ENCODE assay signal across 1 cellular context in the genomic region with DNA sequence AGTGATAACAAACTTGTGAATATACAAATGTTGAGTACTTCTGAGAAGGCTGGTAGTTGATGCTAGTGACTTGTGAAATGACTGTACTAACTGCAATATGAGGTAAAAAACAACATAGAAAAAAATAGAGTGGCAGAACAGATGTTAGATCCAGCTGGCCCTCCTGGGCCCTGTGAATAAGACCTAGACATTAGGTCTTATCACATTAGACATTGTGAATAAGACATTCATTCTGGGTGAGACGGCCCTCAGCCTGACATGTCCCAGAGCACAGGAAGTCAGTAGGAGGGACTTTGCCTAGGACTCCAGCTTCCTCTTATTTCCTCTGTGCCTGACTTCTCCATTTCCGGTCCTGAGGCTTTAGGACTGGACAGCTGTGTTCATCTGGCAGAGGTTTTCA.
A peak's percentile ranks its signal among the peaks of the same experiment; 100 is the strongest.
TF ChIP-seq lines count a peak whose summit lies in the region.

No MANE protein-coding gene starts in this region.

TF ChIP-seq in GM12878, 131 proteins besides CTCF, POLR2A, EP300 and RAD21:
- TF ChIP-seq EED (IDR thresholded peaks at IDR 0.05; ENCODE audit: low read depth) (peak; percentile 85), TAF1 (IDR thresholded peaks at IDR 0.05; ENCODE audit: borderline replicate concordance, low read depth, low read length) (no peak), ZBTB40 (IDR thresholded peaks at IDR 0.05; ENCODE audit: borderline replicate concordance) (peak; percentile 71; the same call in 1 of the 2 replicates), TCF7 (IDR thresholded peaks at IDR 0.05; ENCODE audit: borderline replicate concordance) (no peak), ETV6 (conservative IDR thresholded peaks at IDR 0.05 in 1 of 2, IDR thresholded peaks at IDR 0.05 in 1 of 2; ENCODE audit: borderline replicate concordance in 1 of 2, low read depth in 1 of 2) (peak in 1 of 2 experiments; percentile 69; a peak in 1 of 4 replicates), JUNB (IDR thresholded peaks at IDR 0.05) (peak; percentile 88), IRF4 (IDR thresholded peaks at IDR 0.05; ENCODE audit: low read depth, low read length) (peak; percentile 61; the same call in 1 of the 2 replicates), TCF3 (IDR thresholded peaks at IDR 0.05; ENCODE audit: borderline replicate concordance, insufficient read depth, low read depth, low read length) (peak; percentile 68; the same call in 1 of the 2 replicates), TCF12 (IDR thresholded peaks at IDR 0.05; ENCODE audit: low read depth, low read length) (peak; percentile 77; the same call in 1 of the 2 replicates), ATF2 (IDR thresholded peaks at IDR 0.05; ENCODE audit: low read length) (0 out of 2 replicates have a peak, but pooled peaks have one; percentile 5), CREM (IDR thresholded peaks at IDR 0.05; ENCODE audit: low read depth) (0 out of 2 replicates have a peak, but pooled peaks have one; percentile 32), SMAD5 (IDR thresholded peaks at IDR 0.05; ENCODE audit: low read depth) (0 out of 2 replicates have a peak, but pooled peaks have one; percentile 35), IKZF2 (IDR thresholded peaks at IDR 0.05) (peak; percentile 22 to 53; a peak in 2 of 4 replicates), IKZF1 (conservative IDR thresholded peaks at IDR 0.05) (peak; percentile 62), SPI1 (IDR thresholded peaks at IDR 0.05; ENCODE audit: borderline replicate concordance, insufficient read depth, low read depth, low read length) (peak; percentile 57; the same call in 1 of the 2 replicates), GABPA (IDR thresholded peaks at IDR 0.05; ENCODE audit: low read depth) (peak; percentile 78), BHLHE40 (IDR thresholded peaks at IDR 0.05; ENCODE audit: borderline replicate concordance in 1 of 2, low read depth in 2 of 2, low read length in 1 of 2) (no peak)
- TF ChIP-seq, protein P1, sequence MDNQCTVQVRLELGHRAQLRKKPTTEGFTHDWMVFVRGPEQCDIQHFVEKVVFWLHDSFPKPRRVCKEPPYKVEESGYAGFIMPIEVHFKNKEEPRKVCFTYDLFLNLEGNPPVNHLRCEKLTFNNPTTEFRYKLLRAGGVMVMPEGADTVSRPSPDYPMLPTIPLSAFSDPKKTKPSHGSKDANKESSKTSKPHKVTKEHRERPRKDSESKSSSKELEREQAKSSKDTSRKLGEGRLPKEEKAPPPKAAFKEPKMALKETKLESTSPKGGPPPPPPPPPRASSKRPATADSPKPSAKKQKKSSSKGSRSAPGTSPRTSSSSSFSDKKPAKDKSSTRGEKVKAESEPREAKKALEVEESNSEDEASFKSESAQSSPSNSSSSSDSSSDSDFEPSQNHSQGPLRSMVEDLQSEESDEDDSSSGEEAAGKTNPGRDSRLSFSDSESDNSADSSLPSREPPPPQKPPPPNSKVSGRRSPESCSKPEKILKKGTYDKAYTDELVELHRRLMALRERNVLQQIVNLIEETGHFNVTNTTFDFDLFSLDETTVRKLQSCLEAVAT (IDR thresholded peaks at IDR 0.05), result no peak
- TF ChIP-seq, protein P2, sequence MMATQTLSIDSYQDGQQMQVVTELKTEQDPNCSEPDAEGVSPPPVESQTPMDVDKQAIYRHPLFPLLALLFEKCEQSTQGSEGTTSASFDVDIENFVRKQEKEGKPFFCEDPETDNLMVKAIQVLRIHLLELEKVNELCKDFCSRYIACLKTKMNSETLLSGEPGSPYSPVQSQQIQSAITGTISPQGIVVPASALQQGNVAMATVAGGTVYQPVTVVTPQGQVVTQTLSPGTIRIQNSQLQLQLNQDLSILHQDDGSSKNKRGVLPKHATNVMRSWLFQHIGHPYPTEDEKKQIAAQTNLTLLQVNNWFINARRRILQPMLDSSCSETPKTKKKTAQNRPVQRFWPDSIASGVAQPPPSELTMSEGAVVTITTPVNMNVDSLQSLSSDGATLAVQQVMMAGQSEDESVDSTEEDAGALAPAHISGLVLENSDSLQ (IDR thresholded peaks at IDR 0.05), result peak; percentile 56
TF ChIP-seq in GM12878: peak in this region for 15.
